ENCODE assay signal across 25 cellular contexts in genomic region chr10:89465196-89465595, GRCh38.
"Had no signal": no experiment of that assay in that cellular context is flagged by ENCODE, and none has a peak within 500 bp of the region (broad histone marks: within the 10 kb centered on the region; RNA-seq: fewer than 3 reads in every experiment).

No MANE protein-coding gene starts in this region.

- FAIRE-seq: HepG2, K562 had no signal

- H3K9me3 ChIP-seq: SJCRH30 had no signal

- DNase-seq: Kasumi-1, MM.1S, NCI-H1092 treated with DMSO at 0.1 percent for 48 hours, NCI-H1436, NCI-H187, NCI-H2029, NCI-H2081 treated with DMSO at 0.1 percent for 48 hours, NCI-H2171, NCI-H226, NCI-H446, NCI-H510A, NCI-H524 treated with DMSO at 0.1 percent for 48 hours, NCI-H69, NCI-H774, PC-3, SHP77 treated with DMSO at 0.1 percent for 48 hours, SJCRH30 had no signal

- H3K27ac Mint-ChIP-seq: IgD-negative memory B cell had no signal

- H3K27ac ChIP-seq: KMS-11, RWPE1, SJCRH30 had no signal

- H3K4me3 ChIP-seq: K562, SJCRH30 had no signal

- ATAC-seq: HepG2, K562, Panc1, PC-3, Right ventricle myocardium inferior, SK-N-SH treated with all-trans-retinoic acid at 6 μM for 48 hours had no signal

- H3K27me3 ChIP-seq: SJCRH30 had no signal

- H3K36me3 Mint-ChIP-seq: IgD-negative memory B cell had no signal

- H3K9me3 Mint-ChIP-seq: IgD-negative memory B cell had no signal

- H3K4me1 ChIP-seq: SJCRH30 had no signal

- H3K36me3 ChIP-seq: SJCRH30 had no signal

- H3K4me3 Mint-ChIP-seq: IgD-negative memory B cell had no signal
